2 cellular contexts compared by ENCODE assay signal in genomic region chr1:6738987-6739386, GRCh38.
A peak's percentile ranks its signal among the peaks of the same experiment; 100 is the strongest.
TF ChIP-seq lines count a peak whose summit lies in the region.

No MANE protein-coding gene starts in this region.

TF ChIP-seq in HCT116, 20 proteins besides CTCF, POLR2A, EP300 and RAD21:
- TF ChIP-seq FOSL1 (IDR thresholded peaks at IDR 0.05; ENCODE audit: low read depth) (0 out of 2 replicates have a peak, but pooled peaks have one; percentile 28), SP1 (IDR thresholded peaks at IDR 0.05; ENCODE audit: low read depth) (no peak)

TF ChIP-seq in GM12878, 131 proteins besides CTCF, POLR2A, EP300 and RAD21:
- TF ChIP-seq BCL11A (IDR thresholded peaks at IDR 0.05; ENCODE audit: low read depth, low read length) (no peak), NBN (IDR thresholded peaks at IDR 0.05) (no peak), SREBF1 (IDR thresholded peaks at IDR 0.05; ENCODE audit: low read length) (no peak), TCF3 (IDR thresholded peaks at IDR 0.05; ENCODE audit: borderline replicate concordance, insufficient read depth, low read depth, low read length) (0 out of 2 replicates have a peak, but pooled peaks have one; percentile 44), DPF2 (IDR thresholded peaks at IDR 0.05) (no peak), CREM (IDR thresholded peaks at IDR 0.05; ENCODE audit: low read depth) (no peak), KDM1A (IDR thresholded peaks at IDR 0.05; ENCODE audit: borderline replicate concordance) (no peak), PBX3 (IDR thresholded peaks at IDR 0.05; ENCODE audit: insufficient replicate concordance, low read depth, low read length) (peak; percentile 45), NR2C2 (IDR thresholded peaks at IDR 0.05; ENCODE audit: borderline replicate concordance, control insufficient read depth, insufficient read length, low read depth) (no peak)
- TF ChIP-seq, protein P1, sequence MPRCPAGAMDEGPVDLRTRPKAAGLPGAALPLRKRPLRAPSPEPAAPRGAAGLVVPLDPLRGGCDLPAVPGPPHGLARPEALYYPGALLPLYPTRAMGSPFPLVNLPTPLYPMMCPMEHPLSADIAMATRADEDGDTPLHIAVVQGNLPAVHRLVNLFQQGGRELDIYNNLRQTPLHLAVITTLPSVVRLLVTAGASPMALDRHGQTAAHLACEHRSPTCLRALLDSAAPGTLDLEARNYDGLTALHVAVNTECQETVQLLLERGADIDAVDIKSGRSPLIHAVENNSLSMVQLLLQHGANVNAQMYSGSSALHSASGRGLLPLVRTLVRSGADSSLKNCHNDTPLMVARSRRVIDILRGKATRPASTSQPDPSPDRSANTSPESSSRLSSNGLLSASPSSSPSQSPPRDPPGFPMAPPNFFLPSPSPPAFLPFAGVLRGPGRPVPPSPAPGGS (IDR thresholded peaks at IDR 0.05; ENCODE audit: borderline replicate concordance, insufficient read depth, low read depth, low read length, poor library complexity, severe bottlenecking): peak; percentile 94
